27 cellular contexts compared by ENCODE assay signal in the genomic region with DNA sequence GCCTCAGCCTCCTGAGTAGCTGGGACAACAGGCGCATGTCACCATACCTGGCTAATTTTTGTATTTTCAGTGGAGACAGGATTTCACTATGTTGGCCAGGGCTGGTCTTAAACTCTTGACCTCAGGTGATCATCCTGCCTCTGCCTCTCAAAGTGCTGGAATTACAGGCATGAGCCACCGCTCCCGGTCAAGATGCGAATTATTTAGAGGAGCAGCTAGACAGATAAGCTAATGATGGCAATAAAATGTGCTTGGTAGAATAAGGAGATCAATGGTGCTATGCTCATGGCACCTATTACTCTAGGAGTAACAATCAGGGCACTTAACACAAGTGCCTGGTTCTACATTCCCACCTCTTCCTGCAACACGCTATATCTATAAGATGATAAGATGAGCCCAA.
"Had no signal": no experiment of that assay in that cellular context is flagged by ENCODE, and none has a peak within 500 bp of the region (broad histone marks: within the 10 kb centered on the region; RNA-seq: fewer than 3 reads in every experiment).

No MANE protein-coding gene starts in this region.

- H3K4me3 ChIP-seq: ascending aorta, cardiac muscle cell, colonic mucosa, dorsolateral prefrontal cortex, gastroesophageal sphincter, left ventricle myocardium inferior, smooth muscle cell, upper lobe of left lung had no signal

- FAIRE-seq: kidney had no signal

- H3K9me3 ChIP-seq: ascending aorta, colonic mucosa, gastroesophageal sphincter, left ventricle myocardium inferior, neutrophil, upper lobe of left lung had no signal

- DNase-seq: activated CD4-positive, alpha-beta T cell treated with anti-CD3 and anti-CD28 coated beads for 48 hours; activated CD4-positive, alpha-beta T cell treated with anti-CD3 and anti-CD28 coated beads, Interleukin-2, amount 50 U/mL, for 48 hours; activated CD4-positive, CD25-positive, alpha-beta regulatory T cell; activated CD8-positive, alpha-beta memory T cell treated with anti-CD3 and anti-CD28 coated beads for 24 hours; activated gamma-delta T cell; activated naive CD4-positive, alpha-beta T cell treated with anti-CD3 and anti-CD28 coated beads, Interleukin-2, amount 10 ng/mL, durations not matched to agents 7 days and 5 days; activated naive CD8-positive, alpha-beta T cell treated with anti-CD3 and anti-CD28 coated beads, Interleukin-2, amount 10 ng/mL, durations not matched to agents 7 days and 5 days; cerebellar nuclear complex; dorsolateral prefrontal cortex; effector memory CD4-positive, alpha-beta T cell; hypothalamus; immature natural killer cell; kidney; left ventricle myocardium inferior; naive B cell; nephron progenitor cell; stimulated activated CD4-positive, alpha-beta T cell treated with anti-CD3 and anti-CD28 coated beads, Interleukin-1b, Interleukin-23, amount 100 ng/mL, for 48 hours; stimulated activated CD4-positive, alpha-beta T cell treated with anti-CD3 and anti-CD28 coated beads, Interleukin-4, amount 100 ng/mL, for 4 hours; stimulated activated CD8-positive, alpha-beta memory T cell treated with anti-CD3 and anti-CD28 coated beads, Interleukin-4, amount 100 ng/mL, for 48 hours; stimulated activated naive CD8-positive, alpha-beta T cell treated with anti-CD3 and anti-CD28 coated beads, Interleukin-15, amount 100 ng/mL, for 72 hours had no signal

- H3K27ac ChIP-seq: ascending aorta, cardiac muscle cell, dorsolateral prefrontal cortex, left ventricle myocardium inferior, neutrophil had no signal

- H3K27me3 ChIP-seq: ascending aorta, cardiac muscle cell, colonic mucosa, gastroesophageal sphincter, neutrophil, upper lobe of left lung had no signal

- H3K4me1 ChIP-seq: ascending aorta, colonic mucosa had no signal

- ATAC-seq: stimulated activated naive CD8-positive, alpha-beta T cell treated with anti-CD3 and anti-CD28 coated beads, Interleukin-15, amount 100 ng/mL, for 72 hours had no signal

- H3K36me3 ChIP-seq: ascending aorta, cardiac muscle cell, colonic mucosa, gastroesophageal sphincter, left ventricle myocardium inferior, neutrophil, upper lobe of left lung had no signal
